In genomic region chr15:45377630-45378148, GRCh38 we compare ENCODE assay signal across 8 cellular contexts. TPM values are rescaled to one million over a fixed set of nuclear protein-coding genes. Genes with fewer than 3 reads are reported as not detected.
DNase-seq lines count a peak whose midpoint lies in the region; ATAC-seq and TF ChIP-seq lines count a peak whose summit lies in the region.

No MANE protein-coding gene starts in this region.

- peaks cover 29% of the 10 kb centered on the region for H3K4me1 Mint-ChIP-seq in CD4-positive, alpha-beta T cell (ENCODE audit: low read depth)

- H3K36me3 ChIP-seq in upper lobe of left lung: no peaks in the 10 kb centered on the region

- peak overlapping the region; percentile 42 to 65 (median 54) for H3K4me3 ChIP-seq in upper lobe of left lung

- H3K9me3 Mint-ChIP-seq in CD4-positive, alpha-beta T cell: no peaks in the 10 kb centered on the region

- POLR2A ChIA-PET in CD4-positive, alpha-beta T cell (lab: Charles Lee): interaction anchor here (0.9 to 1.9 kb wide), 3 partner anchors 25 to 210 kb away, joined by 3 to 9 read pairs (median 3); a partner anchor contains a TSS
- POLR2A ChIA-PET in HEK293T (lab: Yijun Ruan, JAX): no interaction called here

- H3K4me3 Mint-ChIP-seq in CD4-positive, alpha-beta T cell: peak overlapping the region; percentile 81

- CTCF ChIA-PET in CD4-positive, alpha-beta T cell (lab: Charles Lee): interaction anchor here (1.3 kb wide), 1 partner anchor 10 kb away, joined by 4 read pairs; no protein-coding TSS in a partner anchor
- CTCF ChIA-PET in HEK293T (lab: Yijun Ruan, JAX): no interaction called here

- no peaks in the 10 kb centered on the region for H3K9me3 ChIP-seq in CD4-positive, alpha-beta T cell (ENCODE audit: control insufficient read depth, low read length)
- H3K9me3 ChIP-seq in upper lobe of left lung: no peaks in the 10 kb centered on the region

- ATAC-seq in CD4-positive, alpha-beta T cell (ENCODE audit: poor library complexity): no peak
- ATAC-seq in GM19467 (IDR thresholded peaks at IDR 0.05; ENCODE audit: unreplicated experiment) (peak; percentile 22), upper lobe of left lung (ENCODE audit: low FRiP score in 2 of 2) (peak; percentile 26 to 55)

- peaks cover 60% of the 10 kb centered on the region for H3K27me3 Mint-ChIP-seq in CD4-positive, alpha-beta T cell

- WGBS in upper lobe of left lung, 2 donors: 2 to 3% methylated on average over 22 of the region's 32 CpGs

- no peak for TF ChIP-seq EP300 in upper lobe of left lung (IDR thresholded peaks at IDR 0.05)

- peaks cover 15 to 17% (median 15%) of the 10 kb centered on the region in 4 donors for H3K4me1 ChIP-seq in upper lobe of left lung

- DNase-seq in CD4-positive, alpha-beta T cell: no peak
- DNase-seq in NCI-H2227 (lab: John Stamatoyannopoulos, UW; ENCODE audit: unreplicated experiment) (peak; percentile 15), medulla oblongata (ENCODE audit: extremely low spot score) (peak; percentile 66), upper lobe of left lung (peak in 1 of 2 donors; percentile 45), HEK293T (ENCODE audit: extremely low spot score) (no peak)
- DNase-seq in stimulated activated CD8-positive, alpha-beta memory T cell treated with anti-CD3 and anti-CD28 coated beads, Interleukin-4, amount 100 ng/mL, for 48 hours: no peak

- no peak for TF ChIP-seq CTCF in CD4-positive, alpha-beta T cell (IDR thresholded peaks at IDR 0.05)
- TF ChIP-seq CTCF in upper lobe of left lung (IDR thresholded peaks at IDR 0.05): no peak

- H3K27me3 ChIP-seq in CD4-positive, alpha-beta T cell (ENCODE audit: control insufficient read depth, insufficient read depth, low read length): peaks cover 75% of the 10 kb centered on the region
- peaks cover 0 to 17% (median 4%) of the 10 kb centered on the region in 4 donors for H3K27me3 ChIP-seq in upper lobe of left lung

- no peak overlapping the region for H3K27ac Mint-ChIP-seq in CD4-positive, alpha-beta T cell

- no peak overlapping the region for H3K27ac ChIP-seq in CD4-positive, alpha-beta T cell (ENCODE audit: low read depth, low read length)
- H3K27ac ChIP-seq in cingulate gyrus (ENCODE audit: low read depth, low read length): peak overlapping the region; percentile 90
- H3K27ac ChIP-seq in upper lobe of left lung: peak overlapping the region in 3 of 4 donors; percentile 41 to 70 (median 61)

- H3K36me3 Mint-ChIP-seq in CD4-positive, alpha-beta T cell (ENCODE audit: low read depth): no peaks in the 10 kb centered on the region

- intact Hi-C loops in CD4-positive, alpha-beta T cell (cut with DNase I, micrococcal nuclease): no loop called here

- no peak for TF ChIP-seq POLR2A in upper lobe of left lung (IDR thresholded peaks at IDR 0.05)

TF ChIP-seq in HEK293T, 16 proteins besides CTCF, POLR2A, EP300 and RAD21:
- TF ChIP-seq LEF1 (IDR thresholded peaks at IDR 0.05; ENCODE audit: borderline replicate concordance) (no peak), CTBP1 (IDR thresholded peaks at IDR 0.05; ENCODE audit: borderline replicate concordance) (no peak), TARDBP (IDR thresholded peaks at IDR 0.05) (no peak), ARNT (IDR thresholded peaks at IDR 0.05) (no peak), L3MBTL2 (conservative IDR thresholded peaks at IDR 0.05) (no peak)

RNA-seq across cellular contexts. Expression of gene GATM, which starts 0.7 kb away (rescaled TPM):
- total RNA-seq in CD4-positive, alpha-beta T cell: under 1 TPM; 0.55 to 0.70 TPM
- total RNA-seq in upper lobe of left lung: 10 to 100 TPM in 1 of 6 donors, 1 to 10 TPM in 5; 3.2 to 13.6 (median 6.6) TPM

Comparison
In these comparisons a context has a peak if more than half of its experiments do, and no peak if none do; other contexts are left out.
1. DNase-seq: peak in NCI-H2227 (single experiment) and medulla oblongata (single experiment); none in CD4-positive, alpha-beta T cell (0 of 10), stimulated activated CD8-positive, alpha-beta memory T cell treated with anti-CD3 and anti-CD28 coated beads, Interleukin-4, amount 100 ng/mL, for 48 hours (single experiment) and HEK293T (single experiment).